Comparison of ENCODE assay signal across 1 cellular context in genomic region chr1:198544265-198544664, GRCh38.
TF ChIP-seq lines count a peak whose summit lies in the region.

No MANE protein-coding gene starts in this region.

TF ChIP-seq in GM12891, 5 proteins besides CTCF, POLR2A, EP300 and RAD21:
- TF ChIP-seq TAF1 (IDR thresholded peaks at IDR 0.05; ENCODE audit: low read depth, low read length) (no peak), SPI1 (IDR thresholded peaks at IDR 0.05; ENCODE audit: low read depth, low read length) (no peak), POU2F2 (IDR thresholded peaks at IDR 0.05; ENCODE audit: low read depth, low read length) (no peak), POLR2AphosphoS5 (IDR thresholded peaks at IDR 0.05; ENCODE audit: low read depth, low read length) (no peak), PAX5 (IDR thresholded peaks at IDR 0.05; ENCODE audit: insufficient read depth, low read length, severe bottlenecking) (no peak)
